ENCODE assay signal across 10 cellular contexts in genomic region chr2:32277363-32277673, GRCh38. TPM values are rescaled to one million over a fixed set of nuclear protein-coding genes. Genes with fewer than 3 reads are reported as not detected.
A peak's percentile ranks its signal among the peaks of the same experiment; 100 is the strongest.
DNase-seq lines count a peak whose midpoint lies in the region; ATAC-seq and TF ChIP-seq lines count a peak whose summit lies in the region.
"Had no signal": no experiment of that assay in that cellular context is flagged by ENCODE, and none has a peak within 500 bp of the region (broad histone marks: within the 10 kb centered on the region; RNA-seq: fewer than 3 reads in every experiment).

No MANE protein-coding gene starts in this region.

- H3K9ac ChIP-seq in OCI-LY3 (ENCODE audit: low read length) (peak overlapping the region; percentile 78), rectal smooth muscle tissue (ENCODE audit: low read length) (no peak overlapping the region)

- H3K4me1 ChIP-seq in OCI-LY3 (ENCODE audit: low read length): peaks cover 12% of the 10 kb centered on the region
- H3K4me1 ChIP-seq in rectal smooth muscle tissue (ENCODE audit: control insufficient read depth, insufficient read depth, low read length): peaks cover 5% of the 10 kb centered on the region

- H3K27me3 ChIP-seq in OCI-LY3 (ENCODE audit: low read depth, low read length) (no peaks in the 10 kb centered on the region), rectal smooth muscle tissue (ENCODE audit: control insufficient read depth, insufficient read depth, low read length) (no peaks in the 10 kb centered on the region)

- H3K9me3 ChIP-seq in OCI-LY3 (ENCODE audit: insufficient read depth, low read length): no peaks in the 10 kb centered on the region

- TF ChIP-seq CTCF in OCI-LY3 (IDR thresholded peaks at IDR 0.05; ENCODE audit: low read depth, low read length): no peak
- no peak for TF ChIP-seq CTCF in epithelial cell of proximal tubule (conservative IDR thresholded peaks at IDR 0.05; ENCODE audit: low read depth, low read length)

- H3K36me3 ChIP-seq in OCI-LY3 (replicated peaks; ENCODE audit: low read depth, low read length) (peaks cover 3% of the 10 kb centered on the region), rectal smooth muscle tissue (ENCODE audit: control insufficient read depth, insufficient read depth, low read length) (no peaks in the 10 kb centered on the region)

- peak overlapping the region; percentile 83 for H2AFZ ChIP-seq in OCI-LY3 (ENCODE audit: low read depth, low read length)

- ATAC-seq in GM18909 (IDR thresholded peaks at IDR 0.05; ENCODE audit: poor library complexity, unreplicated experiment): peak; percentile 2
- ATAC-seq in HG03521 (IDR thresholded peaks at IDR 0.05; ENCODE audit: unreplicated experiment): no peak

- H3K27ac ChIP-seq in OCI-LY3 (ENCODE audit: low read length) (peak overlapping the region; percentile 13; the same call in 1 of the 2 replicates), rectal smooth muscle tissue (ENCODE audit: low read depth, low read length) (peak overlapping the region; percentile 76)

- H3K4me2 ChIP-seq in OCI-LY3 (ENCODE audit: low read length): peak overlapping the region; percentile 72

- H3K79me2 ChIP-seq in OCI-LY3 (ENCODE audit: low read length): peaks cover 28% of the 10 kb centered on the region

- H4K20me1 ChIP-seq in OCI-LY3 (ENCODE audit: insufficient read depth, low read length): no peaks in the 10 kb centered on the region

- no peak for DNase-seq in epithelial cell of proximal tubule (ENCODE audit: low read depth)
- no peak for DNase-seq in glomerular visceral epithelial cell (ENCODE audit: extremely low spot score)
- no peak for DNase-seq in activated effector memory CD4-positive, alpha-beta T cell treated with anti-CD3 and anti-CD28 coated beads, Interleukin-2, amount 50 U/mL, for 16 hours
- no peak for DNase-seq in NOMO-1 treated with DMSO at 0.1 percent for 48 hours (lab: John Stamatoyannopoulos, UW; ENCODE audit: unreplicated experiment)

- peak overlapping the region; percentile 94 for H3K4me3 ChIP-seq in OCI-LY3 (ENCODE audit: low read length)
- H3K4me3 ChIP-seq in epithelial cell of proximal tubule (ENCODE audit: low read depth, low read length): peak overlapping the region; percentile 95
- H3K4me3 ChIP-seq in rectal smooth muscle tissue (ENCODE audit: low read length): peak overlapping the region; percentile 84

RNA-seq across cellular contexts. Expression of gene YIPF4, which starts 0.4 kb away (rescaled TPM):
- total RNA-seq in epithelial cell of proximal tubule: 17.0 and 20.0 TPM in 2 replicates

RNA-seq across cellular contexts. Expression of gene NLRC4, which starts 12.6 kb away (rescaled TPM):
- total RNA-seq in epithelial cell of proximal tubule: not detected in 2 replicates
- total RNA-seq: HT1080, myocyte had no signal
